ENCODE assay signal across 20 cellular contexts in the genomic region with DNA sequence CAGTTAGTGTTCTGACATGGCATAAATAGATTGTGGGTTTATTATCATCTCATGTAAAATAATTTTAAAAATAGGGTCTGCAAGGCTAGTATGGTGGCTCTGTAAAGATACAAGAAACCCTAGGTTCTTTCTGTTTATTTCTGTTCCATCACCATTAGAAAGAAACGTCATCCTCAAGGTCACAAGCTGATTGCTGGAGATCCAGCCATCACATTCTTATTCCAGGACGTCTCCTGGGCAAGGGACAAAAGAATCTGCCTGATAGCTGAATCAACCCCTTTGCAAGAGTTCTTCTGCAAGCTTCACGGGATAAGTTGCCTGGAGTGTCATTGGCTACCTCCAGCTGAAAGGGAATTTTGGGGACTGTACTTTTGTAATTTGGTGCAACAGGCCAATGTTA.
"Had no signal": no experiment of that assay in that cellular context is flagged by ENCODE, and none has a peak within 500 bp of the region (broad histone marks: within the 10 kb centered on the region; RNA-seq: fewer than 3 reads in every experiment).

No MANE protein-coding gene starts in this region.

- ATAC-seq: Panc1, Right ventricle myocardium inferior, SK-N-SH treated with all-trans-retinoic acid at 6 μM for 48 hours had no signal

- H3K4me3 ChIP-seq: MG63, SJCRH30 had no signal

- DNase-seq: Karpas-422, KG1, NCI-H1092, NCI-H1105 treated with DMSO at 0.1 percent for 48 hours, NCI-H1436, NCI-H187, NCI-H2029, NCI-H2081 treated with DMSO at 0.1 percent for 48 hours, NCI-H2171, NCI-H446, NCI-H510A, NCI-H524 treated with DMSO at 0.1 percent for 48 hours, NCI-H69, NCI-H774, SHP77 treated with DMSO at 0.1 percent for 48 hours, SJCRH30 had no signal

- H3K4me1 ChIP-seq: SJCRH30 had no signal

- H3K27me3 ChIP-seq: MG63, SJCRH30 had no signal

- H3K27ac ChIP-seq: SJCRH30 had no signal

- H3K36me3 ChIP-seq: MG63, SJCRH30 had no signal

- H3K9me3 ChIP-seq: MG63, SJCRH30 had no signal
